ENCODE assay signal across 1 cellular context in the genomic region with DNA sequence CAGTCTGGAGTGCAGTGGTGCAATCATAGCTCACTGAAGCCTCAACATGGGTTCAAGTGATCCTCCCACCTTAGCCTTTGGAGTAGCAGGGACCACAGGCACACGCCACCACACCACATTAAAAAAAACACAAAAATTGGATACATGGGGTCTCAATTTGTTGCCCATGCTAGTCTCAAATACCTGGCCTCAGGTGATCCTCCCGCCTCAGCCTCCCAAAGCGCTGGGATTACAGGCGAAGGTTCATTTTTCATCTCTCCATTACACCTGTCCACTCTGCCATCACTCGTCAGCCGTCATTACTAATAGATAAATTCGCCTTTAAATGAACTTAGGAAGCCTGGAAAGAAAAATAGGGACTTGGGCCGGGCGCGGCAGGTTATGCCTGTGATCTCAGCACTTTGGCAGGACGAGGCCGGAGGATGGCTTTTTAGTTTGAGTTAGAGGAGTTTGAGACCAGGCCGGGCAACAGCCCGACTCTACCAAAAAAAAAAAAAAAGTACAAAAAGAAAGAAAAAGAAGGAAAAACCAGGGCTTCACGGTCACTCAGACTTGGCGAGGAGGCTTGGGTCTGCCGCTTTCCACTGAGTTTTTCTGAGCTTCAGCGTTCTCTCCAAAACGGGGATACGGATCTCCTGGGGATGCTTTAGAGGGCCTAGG.
TF ChIP-seq lines count a peak whose summit lies in the region.

No MANE protein-coding gene starts in this region.

TF ChIP-seq in H1, 55 proteins besides CTCF, POLR2A, EP300 and RAD21:
- TF ChIP-seq TEAD4 (IDR thresholded peaks at IDR 0.05; ENCODE audit: low read depth, low read length) (no peak), SIRT6 (IDR thresholded peaks at IDR 0.05; ENCODE audit: low read length) (no peak), RFX5 (IDR thresholded peaks at IDR 0.05; ENCODE audit: borderline replicate concordance, low read depth, low read length) (no peak), POU5F1 (IDR thresholded peaks at IDR 0.05; ENCODE audit: low read depth, low read length) (no peak), KDM5A (IDR thresholded peaks at IDR 0.05; ENCODE audit: low read length) (no peak), KDM1A (IDR thresholded peaks at IDR 0.05; ENCODE audit: borderline replicate concordance, low read length) (no peak), CTBP2 (IDR thresholded peaks at IDR 0.05; ENCODE audit: borderline replicate concordance, insufficient read depth, insufficient read length, low read length) (no peak), EZH2 (IDR thresholded peaks at IDR 0.05; ENCODE audit: low read depth, low read length, severe bottlenecking) (no peak), HDAC2 (IDR thresholded peaks at IDR 0.05; ENCODE audit: borderline replicate concordance in 1 of 2, low read depth in 2 of 2, low read length in 2 of 2) (no peak), BACH1 (IDR thresholded peaks at IDR 0.05; ENCODE audit: low read length) (no peak), GABPA (IDR thresholded peaks at IDR 0.05; ENCODE audit: borderline replicate concordance, insufficient read depth, low read length) (no peak), JUN (IDR thresholded peaks at IDR 0.05; ENCODE audit: low read depth, low read length) (no peak), YY1 (IDR thresholded peaks at IDR 0.05; ENCODE audit: low read depth, low read length) (no peak)
- TF ChIP-seq, protein P1, sequence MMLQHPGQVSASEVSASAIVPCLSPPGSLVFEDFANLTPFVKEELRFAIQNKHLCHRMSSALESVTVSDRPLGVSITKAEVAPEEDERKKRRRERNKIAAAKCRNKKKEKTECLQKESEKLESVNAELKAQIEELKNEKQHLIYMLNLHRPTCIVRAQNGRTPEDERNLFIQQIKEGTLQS (IDR thresholded peaks at IDR 0.05; ENCODE audit: insufficient read depth, low read depth, low read length): no peak
- TF ChIP-seq, protein P2, sequence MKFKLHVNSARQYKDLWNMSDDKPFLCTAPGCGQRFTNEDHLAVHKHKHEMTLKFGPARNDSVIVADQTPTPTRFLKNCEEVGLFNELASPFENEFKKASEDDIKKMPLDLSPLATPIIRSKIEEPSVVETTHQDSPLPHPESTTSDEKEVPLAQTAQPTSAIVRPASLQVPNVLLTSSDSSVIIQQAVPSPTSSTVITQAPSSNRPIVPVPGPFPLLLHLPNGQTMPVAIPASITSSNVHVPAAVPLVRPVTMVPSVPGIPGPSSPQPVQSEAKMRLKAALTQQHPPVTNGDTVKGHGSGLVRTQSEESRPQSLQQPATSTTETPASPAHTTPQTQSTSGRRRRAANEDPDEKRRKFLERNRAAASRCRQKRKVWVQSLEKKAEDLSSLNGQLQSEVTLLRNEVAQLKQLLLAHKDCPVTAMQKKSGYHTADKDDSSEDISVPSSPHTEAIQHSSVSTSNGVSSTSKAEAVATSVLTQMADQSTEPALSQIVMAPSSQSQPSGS (IDR thresholded peaks at IDR 0.05; ENCODE audit: low read length): no peak
TF ChIP-seq in H1: peak in this region for 0.
